2 cellular contexts compared by ENCODE assay signal in genomic region chr1:116453906-116454305, GRCh38.
TF ChIP-seq lines count a peak whose summit lies in the region.

No MANE protein-coding gene starts in this region.

TF ChIP-seq in SK-N-SH treated with all-trans-retinoic acid at 6 μM for 48 hours, 23 proteins besides CTCF, POLR2A, EP300 and RAD21 (continued from another document):
- TF ChIP-seq PATZ1 (CRISPR knock-in tag; IDR thresholded peaks at IDR 0.05; ENCODE audit: borderline replicate concordance) (no peak), ZNF565 (CRISPR knock-in tag; conservative IDR thresholded peaks at IDR 0.05; ENCODE audit: low read depth) (no peak), TCF4 (CRISPR knock-in tag; IDR thresholded peaks at IDR 0.05; ENCODE audit: borderline replicate concordance) (no peak), PPARA (CRISPR knock-in tag; IDR thresholded peaks at IDR 0.05; ENCODE audit: borderline replicate concordance) (no peak), CREB5 (CRISPR knock-in tag; IDR thresholded peaks at IDR 0.05; ENCODE audit: low read depth) (no peak), RARB (CRISPR knock-in tag; IDR thresholded peaks at IDR 0.05) (no peak), SNAI2 (CRISPR knock-in tag; IDR thresholded peaks at IDR 0.05) (no peak)

TF ChIP-seq in SK-N-SH, 30 proteins besides CTCF, POLR2A, EP300 and RAD21 (continued from another document):
- TF ChIP-seq MAX (IDR thresholded peaks at IDR 0.05; ENCODE audit: low read depth) (no peak), YY1 (IDR thresholded peaks at IDR 0.05; ENCODE audit: low read depth) (no peak), TCF12 (IDR thresholded peaks at IDR 0.05) (no peak), USF2 (IDR thresholded peaks at IDR 0.05; ENCODE audit: borderline replicate concordance, low read depth, low read length) (no peak), MEF2A (IDR thresholded peaks at IDR 0.05; ENCODE audit: borderline replicate concordance, low read depth) (no peak)
